Comparison of ENCODE assay signal across 14 cellular contexts in genomic region chr4:177064724-177065394, GRCh38.
"Had no signal": no experiment of that assay in that cellular context is flagged by ENCODE, and none has a peak within 500 bp of the region (broad histone marks: within the 10 kb centered on the region; RNA-seq: fewer than 3 reads in every experiment).

No MANE protein-coding gene starts in this region.

- H3K27me3 Mint-ChIP-seq: activated B cell treated with CpG ODN at 0.5 μM for 24 hours; activated CD4-positive, alpha-beta T cell treated with anti-CD3 and anti-CD28 coated beads, Interleukin-2, amount 10 ng/mL, durations not matched to agents 24 days and 14 days; progenitor cell of endocrine pancreas had no signal

- H3K27ac Mint-ChIP-seq: activated B cell treated with CpG ODN at 0.5 μM for 24 hours; activated CD4-positive, alpha-beta T cell treated with anti-CD3 and anti-CD28 coated beads, Interleukin-2, amount 10 ng/mL, durations not matched to agents 24 days and 14 days; activated naive CD4-positive, alpha-beta T cell treated with anti-CD3 and anti-CD28 coated beads for 36 hours; activated T-helper 17 cell treated with anti-CD3 and anti-CD28 coated beads, Interleukin-2, amount 50 U/mL, for 72 hours; naive thymus-derived CD8-positive, alpha-beta T cell; progenitor cell of endocrine pancreas; stimulated activated effector memory CD8-positive, alpha-beta T cell treated with anti-CD3 and anti-CD28 coated beads, Interleukin-12 subunit alpha, Interleukin-12 subunit beta, amount 100 ng/mL, for 72 hours had no signal

- DNase-seq: activated B cell treated with CpG ODN at 0.5 μM for 24 hours; activated CD4-positive, alpha-beta T cell treated with anti-CD3 and anti-CD28 coated beads, Interleukin-2, amount 10 ng/mL, durations not matched to agents 24 days and 14 days; activated CD8-positive, alpha-beta memory T cell treated with anti-CD3 and anti-CD28 coated beads for 24 hours; activated naive CD4-positive, alpha-beta T cell treated with anti-CD3 and anti-CD28 coated beads for 36 hours; colonic mucosa; heart left ventricle; naive thymus-derived CD8-positive, alpha-beta T cell; nucleus accumbens; right cardiac atrium; thyroid gland; uterus had no signal

- H3K9me3 Mint-ChIP-seq: activated B cell treated with CpG ODN at 0.5 μM for 24 hours; activated CD4-positive, alpha-beta T cell treated with anti-CD3 and anti-CD28 coated beads, Interleukin-2, amount 10 ng/mL, durations not matched to agents 24 days and 14 days; stimulated activated effector memory CD8-positive, alpha-beta T cell treated with anti-CD3 and anti-CD28 coated beads, Interleukin-12 subunit alpha, Interleukin-12 subunit beta, amount 100 ng/mL, for 72 hours had no signal

- H3K27me3 ChIP-seq: colonic mucosa, heart left ventricle, thyroid gland, uterus had no signal

- H3K9me3 ChIP-seq: colonic mucosa, heart left ventricle, thyroid gland, uterus had no signal

- H3K36me3 ChIP-seq: colonic mucosa, heart left ventricle, thyroid gland, uterus had no signal

- H3K36me3 Mint-ChIP-seq: naive thymus-derived CD8-positive, alpha-beta T cell; stimulated activated effector memory CD8-positive, alpha-beta T cell treated with anti-CD3 and anti-CD28 coated beads, Interleukin-12 subunit alpha, Interleukin-12 subunit beta, amount 100 ng/mL, for 72 hours had no signal

- H3K27ac ChIP-seq: colonic mucosa, heart left ventricle, thyroid gland, uterus had no signal

- H3K4me1 ChIP-seq: colonic mucosa, heart left ventricle, thyroid gland, uterus had no signal

- H3K4me3 ChIP-seq: colonic mucosa, heart left ventricle, thyroid gland, uterus had no signal

- H3K4me3 Mint-ChIP-seq: activated B cell treated with CpG ODN at 0.5 μM for 24 hours; activated CD4-positive, alpha-beta T cell treated with anti-CD3 and anti-CD28 coated beads, Interleukin-2, amount 10 ng/mL, durations not matched to agents 24 days and 14 days; activated naive CD4-positive, alpha-beta T cell treated with anti-CD3 and anti-CD28 coated beads for 36 hours; activated T-helper 17 cell treated with anti-CD3 and anti-CD28 coated beads, Interleukin-2, amount 50 U/mL, for 72 hours; naive thymus-derived CD8-positive, alpha-beta T cell; stimulated activated effector memory CD8-positive, alpha-beta T cell treated with anti-CD3 and anti-CD28 coated beads, Interleukin-12 subunit alpha, Interleukin-12 subunit beta, amount 100 ng/mL, for 72 hours had no signal

- H3K4me1 Mint-ChIP-seq: activated B cell treated with CpG ODN at 0.5 μM for 24 hours; activated CD4-positive, alpha-beta T cell treated with anti-CD3 and anti-CD28 coated beads, Interleukin-2, amount 10 ng/mL, durations not matched to agents 24 days and 14 days; activated T-helper 17 cell treated with anti-CD3 and anti-CD28 coated beads, Interleukin-2, amount 50 U/mL, for 72 hours; naive thymus-derived CD8-positive, alpha-beta T cell; stimulated activated effector memory CD8-positive, alpha-beta T cell treated with anti-CD3 and anti-CD28 coated beads, Interleukin-12 subunit alpha, Interleukin-12 subunit beta, amount 100 ng/mL, for 72 hours had no signal
